1 cellular context compared by ENCODE assay signal in the genomic region with DNA sequence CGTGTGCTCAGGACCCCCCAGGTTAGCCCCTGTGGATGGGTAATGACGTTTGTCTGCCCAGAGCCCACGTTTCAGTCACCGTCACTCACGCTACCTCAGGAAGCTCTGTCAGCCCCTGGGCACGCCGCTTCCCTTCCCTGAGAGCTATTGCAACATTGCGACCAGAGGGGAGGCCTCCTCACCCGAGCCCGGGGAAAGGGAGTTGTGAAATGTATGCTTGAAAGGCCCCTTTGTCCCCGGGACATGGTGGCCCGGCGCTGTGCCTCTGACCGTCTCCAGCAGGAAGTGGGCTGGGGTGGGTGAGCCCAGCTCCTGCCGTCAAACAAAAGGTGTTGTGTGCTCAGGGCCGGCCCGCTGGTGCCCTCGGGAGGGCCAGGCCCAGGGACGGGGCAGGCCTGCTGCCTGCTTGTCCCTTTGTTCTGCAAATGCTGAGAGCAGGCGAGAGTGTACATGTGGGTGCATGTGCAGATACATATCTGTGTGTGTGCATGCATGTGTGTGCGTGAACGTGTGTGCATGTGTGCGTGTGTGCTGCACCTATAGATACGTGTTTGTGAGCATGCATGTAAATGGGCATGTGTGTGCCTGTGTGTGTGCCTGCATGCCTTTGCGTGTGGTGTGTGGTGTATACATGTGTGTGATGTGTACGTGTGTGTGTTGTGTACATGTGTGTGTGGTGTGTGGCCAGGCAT.
TF ChIP-seq lines count a peak whose summit lies in the region.

No MANE protein-coding gene starts in this region.

TF ChIP-seq in HepG2, 621 proteins besides CTCF, POLR2A, EP300 and RAD21 (continued from another document and continues in another):
- TF ChIP-seq ZNF318 (CRISPR knock-in tag; IDR thresholded peaks at IDR 0.05) (no peak), ZNF484 (CRISPR knock-in tag; IDR thresholded peaks at IDR 0.05; ENCODE audit: borderline replicate concordance, low read depth) (no peak), MAFG (CRISPR knock-in tag; IDR thresholded peaks at IDR 0.05) (no peak), ZNF556 (CRISPR knock-in tag; IDR thresholded peaks at IDR 0.05; ENCODE audit: borderline replicate concordance) (peak; percentile 94), KDM1A (CRISPR knock-in tag; IDR thresholded peaks at IDR 0.05) (peak; percentile 57; the same call in 1 of the 2 replicates), ZNF501 (CRISPR knock-in tag; IDR thresholded peaks at IDR 0.05) (peak; percentile 80), ZNF563 (CRISPR knock-in tag; IDR thresholded peaks at IDR 0.05) (peak; percentile 56; the same call in 1 of the 2 replicates), POLR2AphosphoS5 (IDR thresholded peaks at IDR 0.05; ENCODE audit: low read depth, low read length) (peak; percentile 64), FIP1L1 (IDR thresholded peaks at IDR 0.05; ENCODE audit: borderline replicate concordance, insufficient read depth, low read depth, low read length) (no peak), SP4 (CRISPR knock-in tag; IDR thresholded peaks at IDR 0.05) (no peak), CREB1 (IDR thresholded peaks at IDR 0.05) (no peak), CREB1 (CRISPR knock-in tag; IDR thresholded peaks at IDR 0.05) (peak; percentile 72; the same call in 1 of the 2 replicates), NFYB (CRISPR knock-in tag; IDR thresholded peaks at IDR 0.05) (no peak; the same call in 1 of the 2 replicates), LBX2 (CRISPR knock-in tag; IDR thresholded peaks at IDR 0.05; ENCODE audit: borderline replicate concordance) (peak; percentile 87; the same call in 1 of the 2 replicates), NR2F6 (IDR thresholded peaks at IDR 0.05) (peak; percentile 81), NR2F6 (CRISPR knock-in tag; IDR thresholded peaks at IDR 0.05) (peak; percentile 78), ZNF678 (CRISPR knock-in tag; IDR thresholded peaks at IDR 0.05) (no peak), ZNF569 (CRISPR knock-in tag; IDR thresholded peaks at IDR 0.05; ENCODE audit: borderline replicate concordance) (no peak), ZNF747 (CRISPR knock-in tag; IDR thresholded peaks at IDR 0.05; ENCODE audit: borderline replicate concordance) (peak; percentile 93), MED1 (CRISPR knock-in tag; IDR thresholded peaks at IDR 0.05) (peak; percentile 97), DMAP1 (CRISPR knock-in tag; IDR thresholded peaks at IDR 0.05) (peak; percentile 80), NR2C2 (CRISPR knock-in tag; IDR thresholded peaks at IDR 0.05; ENCODE audit: borderline replicate concordance) (peak; percentile 69), TEAD3 (CRISPR knock-in tag; optimal IDR thresholded peaks at IDR 0.05; ENCODE audit: borderline replicate concordance) (peak; percentile 70), ZNF549 (CRISPR knock-in tag; IDR thresholded peaks at IDR 0.05) (no peak), DR1 (CRISPR knock-in tag; IDR thresholded peaks at IDR 0.05) (peak; percentile 47; the same call in 1 of the 2 replicates), ZNF644 (CRISPR knock-in tag; IDR thresholded peaks at IDR 0.05; ENCODE audit: low read depth) (peak; percentile 52; the same call in 1 of the 2 replicates), KAT7 (CRISPR knock-in tag; IDR thresholded peaks at IDR 0.05; ENCODE audit: borderline replicate concordance) (no peak; the same call in 1 of the 2 replicates), ZNF296 (CRISPR knock-in tag; conservative IDR thresholded peaks at IDR 0.05) (no peak), ZKSCAN1 (IDR thresholded peaks at IDR 0.05; ENCODE audit: low read length) (no peak), ZNF234 (CRISPR knock-in tag; conservative IDR thresholded peaks at IDR 0.05) (0 out of 2 replicates have a peak, but pooled peaks have one; percentile 22), PHF20 (CRISPR knock-in tag; IDR thresholded peaks at IDR 0.05) (no peak; the same call in 1 of the 2 replicates), HMGXB3 (CRISPR knock-in tag; IDR thresholded peaks at IDR 0.05; ENCODE audit: borderline replicate concordance) (peak; percentile 83; the same call in 1 of the 2 replicates), ZNF496 (CRISPR knock-in tag; IDR thresholded peaks at IDR 0.05; ENCODE audit: insufficient replicate concordance) (no peak), ZNF792 (CRISPR knock-in tag; IDR thresholded peaks at IDR 0.05) (peak; percentile 82), CHD4 (IDR thresholded peaks at IDR 0.05; ENCODE audit: borderline replicate concordance, low read length) (no peak), ZNF431 (CRISPR knock-in tag; IDR thresholded peaks at IDR 0.05; ENCODE audit: borderline replicate concordance, low read depth) (peak; percentile 83; the same call in 1 of the 2 replicates), ZEB1 (IDR thresholded peaks at IDR 0.05; ENCODE audit: insufficient replicate concordance, low read depth) (no peak), SRSF4 (IDR thresholded peaks at IDR 0.05; ENCODE audit: low read depth, low read length, poor library complexity, severe bottlenecking) (no peak), JUNB (CRISPR knock-in tag; IDR thresholded peaks at IDR 0.05; ENCODE audit: borderline replicate concordance) (no peak; the same call in 1 of the 2 replicates), PRMT3 (CRISPR knock-in tag; IDR thresholded peaks at IDR 0.05; ENCODE audit: borderline replicate concordance, low read depth) (no peak), SOX6 (IDR thresholded peaks at IDR 0.05) (no peak), SOX6 (CRISPR knock-in tag; IDR thresholded peaks at IDR 0.05) (peak; percentile 99), TBX3 (IDR thresholded peaks at IDR 0.05; ENCODE audit: borderline replicate concordance) (peak; percentile 31; the same call in 1 of the 2 replicates)
- TF ChIP-seq, protein P1, sequence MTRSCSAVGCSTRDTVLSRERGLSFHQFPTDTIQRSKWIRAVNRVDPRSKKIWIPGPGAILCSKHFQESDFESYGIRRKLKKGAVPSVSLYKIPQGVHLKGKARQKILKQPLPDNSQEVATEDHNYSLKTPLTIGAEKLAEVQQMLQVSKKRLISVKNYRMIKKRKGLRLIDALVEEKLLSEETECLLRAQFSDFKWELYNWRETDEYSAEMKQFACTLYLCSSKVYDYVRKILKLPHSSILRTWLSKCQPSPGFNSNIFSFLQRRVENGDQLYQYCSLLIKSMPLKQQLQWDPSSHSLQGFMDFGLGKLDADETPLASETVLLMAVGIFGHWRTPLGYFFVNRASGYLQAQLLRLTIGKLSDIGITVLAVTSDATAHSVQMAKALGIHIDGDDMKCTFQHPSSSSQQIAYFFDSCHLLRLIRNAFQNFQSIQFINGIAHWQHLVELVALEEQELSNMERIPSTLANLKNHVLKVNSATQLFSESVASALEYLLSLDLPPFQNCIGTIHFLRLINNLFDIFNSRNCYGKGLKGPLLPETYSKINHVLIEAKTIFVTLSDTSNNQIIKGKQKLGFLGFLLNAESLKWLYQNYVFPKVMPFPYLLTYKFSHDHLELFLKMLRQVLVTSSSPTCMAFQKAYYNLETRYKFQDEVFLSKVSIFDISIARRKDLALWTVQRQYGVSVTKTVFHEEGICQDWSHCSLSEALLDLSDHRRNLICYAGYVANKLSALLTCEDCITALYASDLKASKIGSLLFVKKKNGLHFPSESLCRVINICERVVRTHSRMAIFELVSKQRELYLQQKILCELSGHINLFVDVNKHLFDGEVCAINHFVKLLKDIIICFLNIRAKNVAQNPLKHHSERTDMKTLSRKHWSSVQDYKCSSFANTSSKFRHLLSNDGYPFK (CRISPR knock-in tag; IDR thresholded peaks at IDR 0.05; ENCODE audit: borderline replicate concordance), result no peak; the same call in 1 of the 2 replicates
- TF ChIP-seq, protein P2, sequence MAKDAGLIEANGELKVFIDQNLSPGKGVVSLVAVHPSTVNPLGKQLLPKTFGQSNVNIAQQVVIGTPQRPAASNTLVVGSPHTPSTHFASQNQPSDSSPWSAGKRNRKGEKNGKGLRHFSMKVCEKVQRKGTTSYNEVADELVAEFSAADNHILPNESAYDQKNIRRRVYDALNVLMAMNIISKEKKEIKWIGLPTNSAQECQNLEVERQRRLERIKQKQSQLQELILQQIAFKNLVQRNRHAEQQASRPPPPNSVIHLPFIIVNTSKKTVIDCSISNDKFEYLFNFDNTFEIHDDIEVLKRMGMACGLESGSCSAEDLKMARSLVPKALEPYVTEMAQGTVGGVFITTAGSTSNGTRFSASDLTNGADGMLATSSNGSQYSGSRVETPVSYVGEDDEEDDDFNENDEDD (CRISPR knock-in tag; IDR thresholded peaks at IDR 0.05; ENCODE audit: borderline replicate concordance), result peak; percentile 59; the same call in 1 of the 2 replicates
